14 cellular contexts compared by ENCODE assay signal in the genomic region with DNA sequence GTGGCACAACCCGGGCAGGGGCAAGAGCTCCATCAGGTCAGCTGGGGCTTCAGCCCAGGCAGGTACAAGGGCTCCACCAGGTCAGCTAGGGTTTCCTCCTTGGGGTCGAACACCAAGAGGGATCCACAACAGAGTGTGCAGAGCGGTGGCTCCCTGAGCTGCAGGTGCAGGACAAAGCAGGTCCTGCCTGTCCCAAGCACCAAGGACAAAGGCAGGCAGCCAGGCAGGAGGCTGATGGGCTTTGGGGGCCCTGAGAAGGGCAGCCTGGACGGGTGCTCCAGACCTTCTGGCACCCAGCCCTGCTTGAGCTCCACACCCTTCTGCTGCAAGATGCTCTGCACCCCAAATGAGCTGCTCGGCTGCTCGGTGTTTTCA.
DNase-seq lines count a peak whose midpoint lies in the region; ATAC-seq and TF ChIP-seq lines count a peak whose summit lies in the region.
"Had no signal": no experiment of that assay in that cellular context is flagged by ENCODE, and none has a peak within 500 bp of the region (broad histone marks: within the 10 kb centered on the region; RNA-seq: fewer than 3 reads in every experiment).

No MANE protein-coding gene starts in this region.

- H3K27me3 ChIP-seq in WERI-Rb-1 (ENCODE audit: insufficient read depth, low read depth, severe bottlenecking) (no peaks in the 10 kb centered on the region), tibial artery (peaks cover 0 to 13% of the 10 kb centered on the region in 2 donors)

- H3K9me3 ChIP-seq in WERI-Rb-1 (ENCODE audit: severe bottlenecking) (peaks cover 4% of the 10 kb centered on the region), tibial artery (peaks cover 0 to 6% (median 0%) of the 10 kb centered on the region in 3 donors)

- intact Hi-C loops in tibial artery (cut with DNase I; ENCODE audit: low total_unique reads) = no loop called here

- peak; percentile 34 for DNase-seq in activated effector memory CD4-positive, alpha-beta T cell treated with anti-CD3 and anti-CD28 coated beads, Interleukin-2, amount 50 U/mL, for 16 hours
- no peak for DNase-seq in activated effector memory CD4-positive, alpha-beta T cell treated with Interleukin-2 at 50 U/mL for 16 hours
- DNase-seq in WERI-Rb-1 (peak; percentile 4), mesenteric fat pad (ENCODE audit: low spot score) (peak; percentile 77), tibial artery (peak; percentile 17 to 38), NCI-H2081 (lab: John Stamatoyannopoulos, UW) (no peak)
- DNase-seq: AML-193, NCI-H1105, NCI-H2107, NCI-H446 treated with DMSO at 0.1 percent for 48 hours, NCI-H526 treated with DMSO at 0.1 percent for 48 hours, RPMI8226, SHP77 had no signal

- no peaks in the 10 kb centered on the region for H3K36me3 ChIP-seq in WERI-Rb-1
- H3K36me3 ChIP-seq in tibial artery = no peaks in the 10 kb centered on the region

- no peak for TF ChIP-seq CTCF in WERI-Rb-1 (IDR thresholded peaks at IDR 0.05; ENCODE audit: low read depth, low read length)
- TF ChIP-seq CTCF in tibial artery (IDR thresholded peaks at IDR 0.05) = no peak

- no peak for ATAC-seq in GM21786 (IDR thresholded peaks at IDR 0.05; ENCODE audit: unreplicated experiment)

- no peak overlapping the region for H3K27ac ChIP-seq in WERI-Rb-1
- no peak overlapping the region for H3K27ac ChIP-seq in tibial artery

- H3K4me1 ChIP-seq in tibial artery = no peaks in the 10 kb centered on the region

- H3K4me3 ChIP-seq in WERI-Rb-1 (ENCODE audit: low read depth, low read length) = no peak overlapping the region
- H3K4me3 ChIP-seq in tibial artery = no peak overlapping the region

Comparison
In these comparisons a context has a peak if more than half of its experiments do, and no peak if none do; other contexts are left out.
1. DNase-seq: peak in activated effector memory CD4-positive, alpha-beta T cell treated with anti-CD3 and anti-CD28 coated beads, Interleukin-2, amount 50 U/mL, for 16 hours (single experiment), WERI-Rb-1 (single experiment), mesenteric fat pad (single experiment) and tibial artery (2 of 2); none in activated effector memory CD4-positive, alpha-beta T cell treated with Interleukin-2 at 50 U/mL for 16 hours (single experiment) and NCI-H2081 (0 of 2).